8 cellular contexts compared by ENCODE assay signal in the genomic region with DNA sequence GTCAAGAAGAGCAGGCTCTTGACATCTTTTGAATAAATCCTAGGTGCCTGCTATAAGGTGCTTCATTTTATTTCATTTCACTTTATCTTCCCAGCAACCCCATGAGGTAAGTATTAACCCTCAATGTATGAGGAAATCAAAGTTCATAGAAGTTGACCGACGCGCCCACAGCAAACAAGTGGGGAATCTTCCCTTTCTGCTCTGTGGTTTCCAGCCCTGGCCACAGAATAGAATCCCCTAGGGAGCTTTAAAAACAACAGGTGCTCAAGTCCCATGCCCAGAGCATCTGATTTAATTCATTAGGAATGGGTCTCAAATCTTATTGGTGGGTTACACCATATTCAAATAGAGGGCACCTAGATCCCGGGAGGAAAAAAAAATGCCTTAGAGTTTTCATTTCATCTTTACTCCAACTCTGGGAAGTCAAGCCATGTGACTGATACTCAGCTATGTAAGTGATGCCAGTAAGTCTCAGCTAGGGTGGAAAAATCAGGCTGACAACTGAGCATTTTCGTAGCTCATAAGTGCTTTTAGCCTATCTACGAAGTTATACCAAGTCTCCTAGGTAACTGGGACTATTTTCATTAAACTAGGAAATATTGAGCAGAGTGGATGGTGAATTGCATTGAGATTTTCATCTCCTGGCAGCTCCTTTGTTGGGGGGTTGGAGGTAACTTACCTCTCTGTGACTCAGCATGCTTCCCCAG.
A peak's percentile ranks its signal among the peaks of the same experiment; 100 is the strongest.
DNase-seq lines count a peak whose midpoint lies in the region; ATAC-seq and TF ChIP-seq lines count a peak whose summit lies in the region.

No MANE protein-coding gene starts in this region.

- no peaks in the 10 kb centered on the region for H3K9me2 ChIP-seq in PC-9 (ENCODE audit: insufficient read depth)

- no peaks in the 10 kb centered on the region for H3K4me1 ChIP-seq in lower lobe of right lung
- H3K4me1 ChIP-seq in PC-9 (replicated peaks; ENCODE audit: insufficient read depth) = no peaks in the 10 kb centered on the region

- POLR2A ChIA-PET in PC-9 (lab: Charles Lee; ENCODE audit: unreplicated experiment) = no interaction called here

- H4K20me1 ChIP-seq in PC-9 (ENCODE audit: insufficient read depth) = no peaks in the 10 kb centered on the region

- ATAC-seq in GM18858 (IDR thresholded peaks at IDR 0.05; ENCODE audit: unreplicated experiment) = peak; percentile 41
- ATAC-seq in GM21447 (IDR thresholded peaks at IDR 0.05; ENCODE audit: unreplicated experiment) = peak; percentile 84
- ATAC-seq in HG03196 (IDR thresholded peaks at IDR 0.05; ENCODE audit: unreplicated experiment) = peak; percentile 61
- no peak for ATAC-seq in lower lobe of right lung
- no peak for ATAC-seq in Right ventricle myocardium superior (ENCODE audit: poor library complexity)

- TF ChIP-seq CTCF in lower lobe of right lung (IDR thresholded peaks at IDR 0.05) = no peak
- TF ChIP-seq CTCF in PC-9 (conservative IDR thresholded peaks at IDR 0.05) = no peak

- intact Hi-C loops in lower lobe of right lung (cut with DNase I) (no loop called here), PC-9 (cut with micrococcal nuclease; ENCODE audit: unreplicated experiment) (loop anchor here (10.0 kb wide), 1 partner anchor 186 kb away; no protein-coding TSS in a partner anchor), Right ventricle myocardium superior (cut with DNase I) (no loop called here)

- no peaks in the 10 kb centered on the region for H3K27me3 ChIP-seq in lower lobe of right lung (ENCODE audit: low read depth)
- H3K27me3 ChIP-seq in PC-9 (ENCODE audit: insufficient read depth, low read depth) = no peaks in the 10 kb centered on the region

- H3K36me3 ChIP-seq in lower lobe of right lung (no peaks in the 10 kb centered on the region), PC-9 (ENCODE audit: low read depth) (no peaks in the 10 kb centered on the region)

- BruUV-seq in PC-9 (replicated peaks; lab: Mats Ljungman, UMichigan) = no TSS peak

- CTCF ChIA-PET in PC-9 (lab: Charles Lee) = no interaction called here

- H3K4me3 ChIP-seq in lower lobe of right lung (no peak overlapping the region), PC-9 (no peak overlapping the region)

- no peak overlapping the region for H3K27ac ChIP-seq in lower lobe of right lung
- H3K27ac ChIP-seq in PC-9 = no peak overlapping the region

- no peaks in the 10 kb centered on the region for H3F3A ChIP-seq in PC-9 (ENCODE audit: insufficient read depth, low read depth)

- H3K79me2 ChIP-seq in PC-9 (ENCODE audit: low read depth) = no peaks in the 10 kb centered on the region

- DNase-seq in glomerular visceral epithelial cell (ENCODE audit: extremely low spot score) (peak; percentile 52), lower lobe of right lung (no peak), PC-9 (no peak), Right ventricle myocardium superior (no peak), NCI-H1105 treated with DMSO at 0.1 percent for 48 hours (lab: John Stamatoyannopoulos, UW) (no peak)

- H2AFZ ChIP-seq in PC-9 = no peak overlapping the region

- H3K4me2 ChIP-seq in PC-9 = no peak overlapping the region

- H3K9me3 ChIP-seq in lower lobe of right lung (peaks cover 4% of the 10 kb centered on the region), PC-9 (ENCODE audit: insufficient read depth, low read depth) (no peaks in the 10 kb centered on the region)

Comparison
In these comparisons a context has a peak if more than half of its experiments do, and no peak if none do; other contexts are left out.
1. ATAC-seq: peak in GM18858 (single experiment), GM21447 (single experiment) and HG03196 (single experiment); none in lower lobe of right lung (0 of 2) and Right ventricle myocardium superior (single experiment).